8 cellular contexts compared by ENCODE assay signal in genomic region chr15:40436116-40436891, GRCh38. TPM values are rescaled to one million over a fixed set of nuclear protein-coding genes. Genes with fewer than 3 reads are reported as not detected.
DNase-seq lines count a peak whose midpoint lies in the region; ATAC-seq and TF ChIP-seq lines count a peak whose summit lies in the region.

No MANE protein-coding gene starts in this region.

- 0% methylated on average over 1 to 5 of the region's 39 CpGs for WGBS in esophagus squamous epithelium, 2 donors

- H3K36me3 ChIP-seq in Peyer's patch (no peaks in the 10 kb centered on the region), esophagus squamous epithelium (no peaks in the 10 kb centered on the region)

- ATAC-seq in HG02938 (IDR thresholded peaks at IDR 0.05; ENCODE audit: unreplicated experiment) (no peak), GM19035 (IDR thresholded peaks at IDR 0.05; ENCODE audit: unreplicated experiment) (no peak)

- H3K27me3 ChIP-seq in Peyer's patch (peaks cover 0 to 8% of the 10 kb centered on the region in 2 donors), esophagus squamous epithelium (peaks cover 0 to 59% (median 5%) of the 10 kb centered on the region in 4 donors)

- DNase-seq in GM20000 (ENCODE audit: low spot score) (peak; percentile 52), Peyer's patch (no peak), esophagus squamous epithelium (lab: John Stamatoyannopoulos, UW) (no peak), retina (peak; percentile 54), HCEC 1CT (no peak)
- DNase-seq in activated naive CD4-positive, alpha-beta T cell treated with anti-CD3 and anti-CD28 coated beads, Interleukin-2, amount 50 U/mL, for 16 hours, result no peak

- H3K27ac ChIP-seq in Peyer's patch (peak overlapping the region in 1 of 4 donors; percentile 31), esophagus squamous epithelium (no peak overlapping the region)

- peak overlapping the region; percentile 26 to 46 (median 43) for H3K4me3 ChIP-seq in Peyer's patch
- peak overlapping the region; percentile 21 to 59 (median 39) for H3K4me3 ChIP-seq in esophagus squamous epithelium

- TF ChIP-seq CTCF in GM20000 (IDR thresholded peaks at IDR 0.05; ENCODE audit: extremely low read depth, missing control alignments) (no peak), Peyer's patch (IDR thresholded peaks at IDR 0.05) (no peak), esophagus squamous epithelium (IDR thresholded peaks at IDR 0.05) (no peak)

- H3K9me3 ChIP-seq in Peyer's patch, result no peaks in the 10 kb centered on the region
- H3K9me3 ChIP-seq in esophagus squamous epithelium, result no peaks in the 10 kb centered on the region

- intact Hi-C loops in esophagus squamous epithelium (cut with DNase I), result no loop called here

- H3K4me1 ChIP-seq in Peyer's patch (peaks cover 0 to 28% (median 19%) of the 10 kb centered on the region in 4 donors), esophagus squamous epithelium (peaks cover 18 to 52% (median 22%) of the 10 kb centered on the region in 3 donors)

- TF ChIP-seq POLR2A in Peyer's patch (IDR thresholded peaks at IDR 0.05) (no peak), esophagus squamous epithelium (IDR thresholded peaks at IDR 0.05) (no peak)

RNA-seq across cellular contexts. Expression of gene BAHD1, which starts 4.4 kb away (rescaled TPM):
- total RNA-seq in Peyer's patch, result 10 to 100 TPM in 3 of 4 donors, 1 to 10 TPM in 1; 8.3 to 41.0 (median 31.4) TPM
- 10 to 100 TPM in 2 of 4 donors, 1 to 10 TPM in 2; 6.0 to 13.1 (median 9.8) TPM for total RNA-seq in esophagus squamous epithelium

RNA-seq across cellular contexts. Expression of gene IVD, which starts 30.7 kb away (rescaled TPM):
- total RNA-seq in Peyer's patch, result 10 to 100 TPM; 42.9 to 87.6 (median 71.1) TPM
- 10 to 100 TPM; 10.7 to 42.2 (median 15.4) TPM for total RNA-seq in esophagus squamous epithelium

RNA-seq across cellular contexts. Expression of gene CHST14, which starts 34.5 kb away (rescaled TPM):
- 1 to 10 TPM in 3 of 4 donors, under 1 TPM in 1; 0.83 to 3.5 (median 2.6) TPM for total RNA-seq in Peyer's patch
- total RNA-seq in esophagus squamous epithelium, result 1 to 10 TPM; 2.9 to 7.4 (median 5.2) TPM

RNA-seq across cellular contexts. Expression of gene KNSTRN, which starts 53.8 kb away (rescaled TPM):
- total RNA-seq in Peyer's patch (10 to 100 TPM in 1 of 4 donors, 1 to 10 TPM in 3; 4.7 to 63.5 (median 6.5) TPM), esophagus squamous epithelium (10 to 100 TPM; 11.3 to 22.0 (median 17.3) TPM)

Comparison
In these comparisons a context has a peak if more than half of its experiments do, and no peak if none do; other contexts are left out.
1. DNase-seq: peak in GM20000 (single experiment) and retina (single experiment); none in Peyer's patch (0 of 3), esophagus squamous epithelium (single experiment), HCEC 1CT (single experiment) and activated naive CD4-positive, alpha-beta T cell treated with anti-CD3 and anti-CD28 coated beads, Interleukin-2, amount 50 U/mL, for 16 hours (single experiment).